11 cellular contexts compared by ENCODE assay signal in genomic region chr1:236168716-236169429, GRCh38. TPM values are rescaled to one million over a fixed set of nuclear protein-coding genes. Genes with fewer than 3 reads are reported as not detected.
DNase-seq lines count a peak whose midpoint lies in the region; ATAC-seq and TF ChIP-seq lines count a peak whose summit lies in the region.
"Had no signal": no experiment of that assay in that cellular context is flagged by ENCODE, and none has a peak within 500 bp of the region (broad histone marks: within the 10 kb centered on the region; RNA-seq: fewer than 3 reads in every experiment).

No MANE protein-coding gene starts in this region.

- peaks cover 12% of the 10 kb centered on the region for H3K4me1 ChIP-seq in OCI-LY1 (ENCODE audit: insufficient read depth, low read length, severe bottlenecking)
- H3K4me1 ChIP-seq in thyroid gland = no peaks in the 10 kb centered on the region

- no peak for TF ChIP-seq POLR2A in thyroid gland (IDR thresholded peaks at IDR 0.05)

- H3K36me3 ChIP-seq in OCI-LY1 (ENCODE audit: insufficient read depth, low read length) (peaks cover 22% of the 10 kb centered on the region), thyroid gland (no peaks in the 10 kb centered on the region)

- no peaks in the 10 kb centered on the region for H4K20me1 ChIP-seq in OCI-LY1 (ENCODE audit: insufficient read depth, low read length)

- H3K27me3 Mint-ChIP-seq in activated T-cell treated with anti-CD3 and anti-CD28 coated beads, Interleukin-2, amount 50 U/mL, for 72 hours (ENCODE audit: low read depth) = no peaks in the 10 kb centered on the region
- no peaks in the 10 kb centered on the region for H3K27me3 Mint-ChIP-seq in activated T-cell treated with anti-CD3 and anti-CD28 coated beads, Interleukin-2, amount 50 U/mL, for 24 hours
- H3K27me3 Mint-ChIP-seq in activated CD4-positive, alpha-beta T cell treated with anti-CD3 and anti-CD28 coated beads, Interleukin-2, amount 10 ng/mL, durations not matched to agents 24 days and 14 days = no peaks in the 10 kb centered on the region
- H3K27me3 Mint-ChIP-seq: activated naive CD4-positive, alpha-beta T cell treated with anti-CD3 and anti-CD28 coated beads, Interleukin-2, amount 50 U/mL, for 24 hours; CD4-positive, alpha-beta memory T cell had no signal

- H3K27ac ChIP-seq in OCI-LY1 (ENCODE audit: low read depth, low read length, poor library complexity, severe bottlenecking) (peak overlapping the region; percentile 40), thyroid gland (no peak overlapping the region)
- H3K27ac ChIP-seq: tibial artery had no signal

- no peak overlapping the region for H3K9ac ChIP-seq in OCI-LY1 (ENCODE audit: low read length)

- no peaks in the 10 kb centered on the region; the same call in 1 of the 2 replicates for H3F3A ChIP-seq in OCI-LY1 (ENCODE audit: insufficient read depth, low read length)

- H3K79me2 ChIP-seq in OCI-LY1 (ENCODE audit: insufficient read depth, low read length) = no peaks in the 10 kb centered on the region

- TF ChIP-seq CTCF in OCI-LY1 (IDR thresholded peaks at IDR 0.05; ENCODE audit: low read length) (peak; percentile 38; the same call in 1 of the 2 replicates), foreskin fibroblast (IDR thresholded peaks at IDR 0.05; ENCODE audit: low read depth, low read length) (no peak), thyroid gland (IDR thresholded peaks at IDR 0.05) (peak in 1 of 6 experiments; percentile 34)

- peak in 1 of 2 donors; percentile 84 for ATAC-seq in activated T-cell treated with anti-CD3 and anti-CD28 coated beads, Interleukin-2, amount 50 U/mL, for 72 hours (replicated peaks in 1 of 2)
- ATAC-seq in GM19463 (IDR thresholded peaks at IDR 0.05; ENCODE audit: unreplicated experiment) = no peak

- no peak overlapping the region for H2AFZ ChIP-seq in OCI-LY1 (ENCODE audit: low read length)

- DNase-seq in activated T-cell treated with anti-CD3 and anti-CD28 coated beads, Interleukin-2, amount 50 U/mL, for 72 hours = peak; percentile 12 to 51
- no peak for DNase-seq in activated T-cell treated with anti-CD3 and anti-CD28 coated beads, Interleukin-2, amount 50 U/mL, for 24 hours
- DNase-seq in foreskin fibroblast (peak; percentile 79 to 89), thyroid gland (peak; percentile 31 to 35), AML-193 (lab: John Stamatoyannopoulos, UW) (no peak)
- no peak for DNase-seq in activated CD4-positive, alpha-beta T cell treated with anti-CD3 and anti-CD28 coated beads, Interleukin-2, amount 10 ng/mL, durations not matched to agents 24 days and 14 days

- peaks cover 10% of the 10 kb centered on the region for H3K4me1 Mint-ChIP-seq in activated T-cell treated with anti-CD3 and anti-CD28 coated beads, Interleukin-2, amount 50 U/mL, for 72 hours (ENCODE audit: low read depth)
- peaks cover 9% of the 10 kb centered on the region for H3K4me1 Mint-ChIP-seq in activated T-cell treated with anti-CD3 and anti-CD28 coated beads, Interleukin-2, amount 50 U/mL, for 24 hours (ENCODE audit: low read depth)
- H3K4me1 Mint-ChIP-seq in activated CD4-positive, alpha-beta T cell treated with anti-CD3 and anti-CD28 coated beads, Interleukin-2, amount 10 ng/mL, durations not matched to agents 24 days and 14 days = peaks cover 4% of the 10 kb centered on the region

- intact Hi-C loops in thyroid gland (cut with DNase I) = no loop called here
- intact Hi-C loops in activated CD4-positive, alpha-beta T cell treated with anti-CD3 and anti-CD28 coated beads, Interleukin-2, amount 10 ng/mL, durations not matched to agents 24 days and 14 days (cut with micrococcal nuclease) = no loop called here

- no peak overlapping the region for H3K4me2 ChIP-seq in OCI-LY1 (ENCODE audit: low read length)

- H3K27me3 ChIP-seq in OCI-LY1 (ENCODE audit: insufficient read depth, low read length) (no peaks in the 10 kb centered on the region), thyroid gland (no peaks in the 10 kb centered on the region)
- H3K27me3 ChIP-seq: tibial artery had no signal

- H3K9me3 Mint-ChIP-seq in activated T-cell treated with anti-CD3 and anti-CD28 coated beads, Interleukin-2, amount 50 U/mL, for 72 hours = no peaks in the 10 kb centered on the region
- H3K9me3 Mint-ChIP-seq in activated T-cell treated with anti-CD3 and anti-CD28 coated beads, Interleukin-2, amount 50 U/mL, for 24 hours = no peaks in the 10 kb centered on the region
- peaks cover 3% of the 10 kb centered on the region for H3K9me3 Mint-ChIP-seq in activated CD4-positive, alpha-beta T cell treated with anti-CD3 and anti-CD28 coated beads, Interleukin-2, amount 10 ng/mL, durations not matched to agents 24 days and 14 days
- H3K9me3 Mint-ChIP-seq: activated naive CD4-positive, alpha-beta T cell treated with anti-CD3 and anti-CD28 coated beads, Interleukin-2, amount 50 U/mL, for 24 hours had no signal

- peaks cover 2% of the 10 kb centered on the region in 2 donors for H3K36me3 Mint-ChIP-seq in activated T-cell treated with anti-CD3 and anti-CD28 coated beads, Interleukin-2, amount 50 U/mL, for 72 hours (ENCODE audit: insufficient read depth in 2 of 2)
- peaks cover 5% of the 10 kb centered on the region for H3K36me3 Mint-ChIP-seq in activated T-cell treated with anti-CD3 and anti-CD28 coated beads, Interleukin-2, amount 50 U/mL, for 24 hours (ENCODE audit: low read depth)
- peaks cover 6% of the 10 kb centered on the region for H3K36me3 Mint-ChIP-seq in activated CD4-positive, alpha-beta T cell treated with anti-CD3 and anti-CD28 coated beads, Interleukin-2, amount 10 ng/mL, durations not matched to agents 24 days and 14 days (ENCODE audit: low read depth)

- H3K4me3 ChIP-seq in OCI-LY1 (ENCODE audit: low read depth, low read length, poor library complexity, severe bottlenecking) (no peak overlapping the region), foreskin fibroblast (ENCODE audit: low read depth in 1 of 2, low read length in 2 of 2) (no peak overlapping the region), thyroid gland (replicated peaks in 1 of 3) (no peak overlapping the region)
- H3K4me3 ChIP-seq: tibial artery had no signal

- no peak overlapping the region for H3K27ac Mint-ChIP-seq in activated T-cell treated with anti-CD3 and anti-CD28 coated beads, Interleukin-2, amount 50 U/mL, for 72 hours
- no peak overlapping the region for H3K27ac Mint-ChIP-seq in activated T-cell treated with anti-CD3 and anti-CD28 coated beads, Interleukin-2, amount 50 U/mL, for 24 hours
- H3K27ac Mint-ChIP-seq in activated CD4-positive, alpha-beta T cell treated with anti-CD3 and anti-CD28 coated beads, Interleukin-2, amount 10 ng/mL, durations not matched to agents 24 days and 14 days = no peak overlapping the region
- H3K27ac Mint-ChIP-seq: activated naive CD4-positive, alpha-beta T cell treated with anti-CD3 and anti-CD28 coated beads, Interleukin-2, amount 50 U/mL, for 24 hours had no signal

- 75 to 88% methylated on average over 10 of the region's 10 CpGs for WGBS in thyroid gland, 2 donors

- H3K9me2 ChIP-seq in OCI-LY1 (ENCODE audit: low read depth, low read length) = no peaks in the 10 kb centered on the region

- H3K9me3 ChIP-seq in OCI-LY1 (ENCODE audit: low read length) (peaks cover 2% of the 10 kb centered on the region; the same call in 1 of the 2 replicates), thyroid gland (no peaks in the 10 kb centered on the region)
- H3K9me3 ChIP-seq: tibial artery had no signal

- H3K4me3 Mint-ChIP-seq in activated T-cell treated with anti-CD3 and anti-CD28 coated beads, Interleukin-2, amount 50 U/mL, for 72 hours = no peak overlapping the region
- H3K4me3 Mint-ChIP-seq in activated T-cell treated with anti-CD3 and anti-CD28 coated beads, Interleukin-2, amount 50 U/mL, for 24 hours = no peak overlapping the region
- H3K4me3 Mint-ChIP-seq in activated CD4-positive, alpha-beta T cell treated with anti-CD3 and anti-CD28 coated beads, Interleukin-2, amount 10 ng/mL, durations not matched to agents 24 days and 14 days = no peak overlapping the region
- H3K4me3 Mint-ChIP-seq: activated naive CD4-positive, alpha-beta T cell treated with anti-CD3 and anti-CD28 coated beads, Interleukin-2, amount 50 U/mL, for 24 hours; CD4-positive, alpha-beta memory T cell had no signal

RNA-seq across cellular contexts. Expression of gene GPR137B, which starts 26.5 kb away (rescaled TPM):
- 1 to 10 TPM; 4.7 to 7.1 TPM for total RNA-seq in activated T-cell treated with anti-CD3 and anti-CD28 coated beads, Interleukin-2, amount 50 U/mL, for 72 hours
- 10 to 100 TPM; 15.1 to 30.0 (median 15.6) TPM for total RNA-seq in thyroid gland
- total RNA-seq in activated CD4-positive, alpha-beta T cell treated with anti-CD3 and anti-CD28 coated beads, Interleukin-2, amount 10 ng/mL, durations not matched to agents 24 days and 14 days = 6.6 and 7.7 TPM in 2 replicates

Comparison
In these comparisons a context has a peak if more than half of its experiments do, and no peak if none do; other contexts are left out.
1. DNase-seq: peak in activated T-cell treated with anti-CD3 and anti-CD28 coated beads, Interleukin-2, amount 50 U/mL, for 72 hours (2 of 2), foreskin fibroblast (2 of 2) and thyroid gland (2 of 2); none in activated T-cell treated with anti-CD3 and anti-CD28 coated beads, Interleukin-2, amount 50 U/mL, for 24 hours (single experiment), AML-193 (0 of 2) and activated CD4-positive, alpha-beta T cell treated with anti-CD3 and anti-CD28 coated beads, Interleukin-2, amount 10 ng/mL, durations not matched to agents 24 days and 14 days (single experiment).